In the genomic region with DNA sequence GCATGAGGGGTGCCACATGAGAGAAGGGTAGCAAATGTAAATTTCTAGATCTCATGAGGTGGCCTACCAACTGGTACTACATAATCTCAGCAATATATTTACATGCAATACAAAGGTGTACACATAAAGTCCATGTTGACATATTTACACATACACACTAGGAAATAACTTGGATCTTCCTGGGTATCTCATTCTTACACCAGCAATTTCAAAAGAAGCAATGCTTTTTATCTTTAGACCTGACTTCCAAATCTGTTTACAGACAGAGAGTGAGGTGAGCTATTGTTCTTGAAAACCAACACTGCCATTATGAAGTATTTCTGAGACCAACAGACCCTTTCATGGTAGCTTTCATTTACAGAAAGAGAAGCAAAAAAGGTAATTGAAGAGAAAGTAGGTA, we compare ENCODE assay signal across 18 cellular contexts.
DNase-seq lines count a peak whose midpoint lies in the region; ATAC-seq, FAIRE-seq and TF ChIP-seq lines count a peak whose summit lies in the region.
"Had no signal": no experiment of that assay in that cellular context is flagged by ENCODE, and none has a peak within 500 bp of the region (broad histone marks: within the 10 kb centered on the region; RNA-seq: fewer than 3 reads in every experiment).

No MANE protein-coding gene starts in this region.

- CTCF ChIA-PET in HepG2 (lab: Yijun Ruan, JAX; ENCODE audit: low intra/inter-chr PET ratio, low total read pairs): no interaction called here
- CTCF ChIA-PET in SK-N-SH (lab: Yijun Ruan, JAX): no interaction called here

- peak; percentile 48 for DNase-seq in HepG2 (ENCODE audit: low spot score)
- no peak for DNase-seq in right lobe of liver
- DNase-seq in NCI-H69 (lab: John Stamatoyannopoulos, UW): peak; percentile 18
- DNase-seq in SK-N-SH: no peak
- DNase-seq: 8988T; C1 segment of cervical spinal cord; Caco-2; CD4-positive, alpha-beta memory T cell; DMS153; DND-41; H9 had no signal

- no peak for TF ChIP-seq RAD21 in HepG2 (CRISPR knock-in tag; IDR thresholded peaks at IDR 0.05)
- TF ChIP-seq RAD21 in SK-N-SH (IDR thresholded peaks at IDR 0.05; ENCODE audit: low read length): no peak

- H3K27ac ChIP-seq in HepG2 (ENCODE audit: extremely low read length, insufficient read depth, low read length) (no peak overlapping the region), right lobe of liver (no peak overlapping the region), SK-N-SH (ENCODE audit: low read depth in 2 of 2, low read length in 1 of 2) (no peak overlapping the region)
- H3K27ac ChIP-seq: A549 had no signal

- no peaks in the 10 kb centered on the region for H3K4me1 Mint-ChIP-seq in nephron
- H3K4me1 Mint-ChIP-seq: CD4-positive, alpha-beta memory T cell; GM23338; H9 had no signal

- H3K9me3 ChIP-seq in HepG2 (ENCODE audit: low read length): no peaks in the 10 kb centered on the region
- no peaks in the 10 kb centered on the region for H3K9me3 ChIP-seq in right lobe of liver
- no peaks in the 10 kb centered on the region for H3K9me3 ChIP-seq in SK-N-SH
- H3K9me3 ChIP-seq: A549, Caco-2 had no signal

- no peak overlapping the region for H2AFZ ChIP-seq in HepG2 (ENCODE audit: low read length)
- no peak overlapping the region for H2AFZ ChIP-seq in SK-N-SH (ENCODE audit: low read depth)
- H2AFZ ChIP-seq: GM23338 had no signal

- FAIRE-seq in HepG2 (lab: Jason Lieb, UNC): no peak
- FAIRE-seq: A549, G401.6, GM12892 had no signal

- intact Hi-C loops in HepG2 (cut with micrococcal nuclease; ENCODE audit: unreplicated experiment) (no loop called here), right lobe of liver (cut with DNase I) (no loop called here)

- H3K4me3 ChIP-seq in HepG2 (replicated peaks in 1 of 3; ENCODE audit: insufficient read depth in 1 of 3, low read depth in 2 of 3, low read length in 3 of 3): no peak overlapping the region
- H3K4me3 ChIP-seq in right lobe of liver: no peak overlapping the region
- no peak overlapping the region for H3K4me3 ChIP-seq in SK-N-SH (ENCODE audit: low read depth in 2 of 2, low read length in 1 of 2)
- H3K4me3 ChIP-seq: A549, GM23338 had no signal

- H3K27me3 ChIP-seq in HepG2 (ENCODE audit: control insufficient read depth in 1 of 2, insufficient read depth in 2 of 2, low read length in 2 of 2) (no peaks in the 10 kb centered on the region), right lobe of liver (no peaks in the 10 kb centered on the region), SK-N-SH (ENCODE audit: insufficient read depth) (no peaks in the 10 kb centered on the region)

- peak overlapping the region; percentile 31 to 52 (median 45) for H3K27ac Mint-ChIP-seq in nephron
- H3K27ac Mint-ChIP-seq: CD4-positive, alpha-beta memory T cell; GM23338; H9 had no signal

- in situ Hi-C loops in HepG2 (cut with HindIII; ENCODE audit: extremely low pct_ligation_motif_present, low pct_unique_long_range_greater_than_20kb): loop anchor here (10.0 kb wide), 1 partner anchor 90 kb away; no protein-coding TSS in a partner anchor

- TF ChIP-seq CTCF in HepG2 (CRISPR knock-in tag; IDR thresholded peaks at IDR 0.05) (no peak), right lobe of liver (IDR thresholded peaks at IDR 0.05) (no peak), nephron (IDR thresholded peaks at IDR 0.05; ENCODE audit: unreplicated experiment in 3 of 3) (no peak), SK-N-SH (IDR thresholded peaks at IDR 0.05) (no peak)

- TF ChIP-seq POLR2A in HepG2 (IDR thresholded peaks at IDR 0.05; ENCODE audit: insufficient read depth in 1 of 2, low read depth in 2 of 2, low read length in 2 of 2): no peak
- TF ChIP-seq POLR2A in right lobe of liver (IDR thresholded peaks at IDR 0.05): no peak

- peak overlapping the region in 1 of 3 experiments; percentile 7 for H3K4me3 Mint-ChIP-seq in nephron
- H3K4me3 Mint-ChIP-seq: CD4-positive, alpha-beta memory T cell; GM23338; H9 had no signal

- peaks cover 3% of the 10 kb centered on the region for H3K36me3 Mint-ChIP-seq in nephron (ENCODE audit: low read depth)
- H3K36me3 Mint-ChIP-seq: CD4-positive, alpha-beta memory T cell had no signal

- TF ChIP-seq EP300 in HepG2 (IDR thresholded peaks at IDR 0.05; ENCODE audit: low read depth in 2 of 2, low read length in 2 of 2) (no peak), HepG2 (CRISPR knock-in tag; IDR thresholded peaks at IDR 0.05; ENCODE audit: borderline replicate concordance) (no peak), SK-N-SH (IDR thresholded peaks at IDR 0.05; ENCODE audit: borderline replicate concordance in 1 of 2, low read depth in 1 of 2, low read length in 1 of 2) (no peak)

- ATAC-seq in HepG2: no peak
- ATAC-seq in right lobe of liver: no peak
- no peak for ATAC-seq in GM21360 (IDR thresholded peaks at IDR 0.05; ENCODE audit: unreplicated experiment)
- ATAC-seq: A549, GM23338, HCT116 had no signal

- H3K9me2 ChIP-seq in SK-N-SH: no peaks in the 10 kb centered on the region

- H3K9ac ChIP-seq in HepG2 (ENCODE audit: insufficient read depth, low read depth, low read length) (no peak overlapping the region), SK-N-SH (no peak overlapping the region)

- H3K4me2 ChIP-seq in HepG2 (ENCODE audit: low read depth, low read length) (no peak overlapping the region), SK-N-SH (no peak overlapping the region)
- H3K4me2 ChIP-seq: A549, GM23338 had no signal

- no peaks in the 10 kb centered on the region for H3K27me3 Mint-ChIP-seq in nephron (ENCODE audit: low read depth)
- H3K27me3 Mint-ChIP-seq: CD4-positive, alpha-beta memory T cell had no signal

- H4K20me1 ChIP-seq in HepG2 (ENCODE audit: insufficient read depth, low read length): no peaks in the 10 kb centered on the region
- H4K20me1 ChIP-seq in SK-N-SH (ENCODE audit: insufficient read depth): no peaks in the 10 kb centered on the region

- no peaks in the 10 kb centered on the region for H3F3A ChIP-seq in SK-N-SH (replicated peaks; ENCODE audit: insufficient read depth)

- POLR2A ChIA-PET in HepG2 (lab: Yijun Ruan, JAX) (no interaction called here), SK-N-SH (lab: Yijun Ruan, JAX) (no interaction called here)

- peaks cover 41% of the 10 kb centered on the region for H3K4me1 ChIP-seq in HepG2 (ENCODE audit: insufficient read depth, low read length)
- H3K4me1 ChIP-seq in right lobe of liver: no peaks in the 10 kb centered on the region
- H3K4me1 ChIP-seq in SK-N-SH (ENCODE audit: control insufficient read depth in 1 of 2, insufficient read depth in 2 of 2, low read depth in 1 of 2, low read length in 1 of 2): no peaks in the 10 kb centered on the region; a peak in 1 of 4 replicates
- H3K4me1 ChIP-seq: A549, Caco-2 had no signal

- BruUV-seq in HepG2 (replicated peaks; lab: Mats Ljungman, UMichigan): no TSS peak

- no peaks in the 10 kb centered on the region for H3K9me3 Mint-ChIP-seq in nephron
- H3K9me3 Mint-ChIP-seq: GM23338, H9 had no signal

- H3K36me3 ChIP-seq in HepG2 (replicated peaks in 1 of 2; ENCODE audit: control insufficient read depth in 1 of 2, insufficient read depth in 2 of 2, low read length in 2 of 2) (no peaks in the 10 kb centered on the region), right lobe of liver (no peaks in the 10 kb centered on the region), SK-N-SH (replicated peaks in 1 of 2; ENCODE audit: control insufficient read depth in 1 of 2, insufficient read depth in 2 of 2, low read length in 1 of 2) (no peaks in the 10 kb centered on the region)

- no peaks in the 10 kb centered on the region for H3K79me2 ChIP-seq in HepG2 (ENCODE audit: insufficient read depth, low read length)
- H3K79me2 ChIP-seq in SK-N-SH (ENCODE audit: insufficient read depth): no peaks in the 10 kb centered on the region

TF ChIP-seq in HepG2, 621 proteins besides CTCF, POLR2A, EP300 and RAD21 (continues in another document):
- TF ChIP-seq RXRA (CRISPR knock-in tag; IDR thresholded peaks at IDR 0.05) (no peak), STAG1 (CRISPR knock-in tag; IDR thresholded peaks at IDR 0.05) (no peak), ZNF263 (CRISPR knock-in tag; IDR thresholded peaks at IDR 0.05) (no peak), MIXL1 (CRISPR knock-in tag; IDR thresholded peaks at IDR 0.05) (no peak), ZNF704 (CRISPR knock-in tag; IDR thresholded peaks at IDR 0.05; ENCODE audit: borderline replicate concordance) (no peak), ZNF780A (CRISPR knock-in tag; IDR thresholded peaks at IDR 0.05) (no peak), BCL6 (CRISPR knock-in tag; IDR thresholded peaks at IDR 0.05) (peak; percentile 52; the same call in 1 of the 2 replicates), FOXA3 (CRISPR knock-in tag; IDR thresholded peaks at IDR 0.05) (peak; percentile 33; the same call in 1 of the 2 replicates), ZSCAN20 (CRISPR knock-in tag; IDR thresholded peaks at IDR 0.05; ENCODE audit: borderline replicate concordance) (no peak)

TF ChIP-seq in SK-N-SH, 30 proteins besides CTCF, POLR2A, EP300 and RAD21:
- no peak for TF ChIP-seq SMC3 (IDR thresholded peaks at IDR 0.05; ENCODE audit: low read depth, low read length)
- no peak for TF ChIP-seq CHD2 (IDR thresholded peaks at IDR 0.05; ENCODE audit: low read length, partially characterized antibody)
- TF ChIP-seq GATA2 (CRISPR knock-in tag; IDR thresholded peaks at IDR 0.05): no peak

Comparison
In these comparisons a context has a peak if more than half of its experiments do, and no peak if none do; other contexts are left out.
1. DNase-seq: peak in HepG2 (single experiment) and NCI-H69 (single experiment); none in right lobe of liver (0 of 3) and SK-N-SH (single experiment).